1 cellular context compared by ENCODE assay signal in the genomic region with DNA sequence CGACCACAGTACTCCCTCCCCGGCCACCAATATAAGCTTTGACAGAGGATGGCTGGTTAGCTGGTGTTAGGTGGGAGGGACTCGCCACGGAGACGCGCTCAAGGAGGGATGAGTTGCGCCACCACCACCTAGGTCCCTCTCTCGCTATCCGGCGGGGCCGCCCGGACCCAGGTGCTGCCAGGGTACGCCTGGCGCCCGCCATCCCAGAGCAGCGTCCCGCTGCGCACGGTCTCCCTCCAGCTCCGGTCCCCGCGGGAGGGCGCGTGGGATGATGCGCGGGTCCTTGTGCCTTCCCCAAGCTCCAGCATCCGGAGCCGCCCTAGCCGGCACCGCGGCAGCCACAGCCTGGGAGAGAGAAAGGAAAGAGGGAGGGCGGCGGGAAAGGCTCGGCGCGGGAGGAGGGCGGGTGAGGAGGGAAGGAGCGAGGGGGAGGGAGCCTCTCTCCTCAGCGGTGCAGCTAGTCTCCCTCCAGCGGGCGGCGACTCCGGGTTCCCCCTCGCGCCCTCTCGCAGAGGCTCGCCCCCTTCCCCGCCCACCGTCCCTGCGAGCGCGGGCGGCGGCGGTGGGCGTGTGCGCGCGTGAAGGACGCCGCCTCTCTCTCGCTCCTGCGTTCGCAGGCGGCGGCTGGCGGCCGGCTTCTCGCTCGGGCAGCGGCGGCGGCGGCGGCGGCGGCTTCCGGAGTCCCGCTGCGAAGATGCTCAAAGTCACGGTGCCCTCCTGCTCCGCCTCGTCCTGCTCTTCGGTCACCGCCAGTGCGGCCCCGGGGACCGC.
TF ChIP-seq lines count a peak whose summit lies in the region.

A gene (plus strand): TSS at position 595 of the 771 bp plus-strand sequence. CDS start 100 bp downstream, at position 695.

TF ChIP-seq in GM12878, 131 proteins besides CTCF, POLR2A, EP300 and RAD21 (continued from another document and continues in another):
- TF ChIP-seq, protein P1, sequence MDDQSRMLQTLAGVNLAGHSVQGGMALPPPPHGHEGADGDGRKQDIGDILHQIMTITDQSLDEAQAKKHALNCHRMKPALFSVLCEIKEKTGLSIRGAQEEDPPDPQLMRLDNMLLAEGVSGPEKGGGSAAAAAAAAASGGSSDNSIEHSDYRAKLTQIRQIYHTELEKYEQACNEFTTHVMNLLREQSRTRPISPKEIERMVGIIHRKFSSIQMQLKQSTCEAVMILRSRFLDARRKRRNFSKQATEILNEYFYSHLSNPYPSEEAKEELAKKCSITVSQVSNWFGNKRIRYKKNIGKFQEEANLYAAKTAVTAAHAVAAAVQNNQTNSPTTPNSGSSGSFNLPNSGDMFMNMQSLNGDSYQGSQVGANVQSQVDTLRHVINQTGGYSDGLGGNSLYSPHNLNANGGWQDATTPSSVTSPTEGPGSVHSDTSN (IDR thresholded peaks at IDR 0.05; ENCODE audit: insufficient replicate concordance, low read depth, low read length), result no peak
- TF ChIP-seq TBL1XR1 (IDR thresholded peaks at IDR 0.05; ENCODE audit: low read depth, low read length) (no peak; the same call in 1 of the 2 replicates), KLF5 (IDR thresholded peaks at IDR 0.05; ENCODE audit: partially characterized antibody) (no peak), SMAD5 (IDR thresholded peaks at IDR 0.05; ENCODE audit: low read depth) (peak; percentile 49; the same call in 1 of the 2 replicates), MTA2 (IDR thresholded peaks at IDR 0.05; ENCODE audit: low read depth) (no peak), SUPT20H (IDR thresholded peaks at IDR 0.05; ENCODE audit: borderline replicate concordance, control insufficient read depth, low read depth, low read length) (no peak), BHLHE40 (IDR thresholded peaks at IDR 0.05; ENCODE audit: borderline replicate concordance in 1 of 2, low read depth in 2 of 2, low read length in 1 of 2) (peak; percentile 55 to 82; a peak in 3 of 4 replicates), IRF4 (IDR thresholded peaks at IDR 0.05; ENCODE audit: low read depth, low read length) (no peak), DPF2 (IDR thresholded peaks at IDR 0.05) (peak; percentile 81), TAF1 (IDR thresholded peaks at IDR 0.05; ENCODE audit: borderline replicate concordance, low read depth, low read length) (peak; percentile 52; the same call in 1 of the 2 replicates), PAX8 (IDR thresholded peaks at IDR 0.05) (no peak), GABPA (IDR thresholded peaks at IDR 0.05; ENCODE audit: low read depth) (no peak), IKZF1 (conservative IDR thresholded peaks at IDR 0.05) (peak; percentile 84), MEF2A (IDR thresholded peaks at IDR 0.05; ENCODE audit: insufficient read depth, low read depth, low read length) (0 out of 2 replicates have a peak, but pooled peaks have one; percentile 46), ZNF24 (IDR thresholded peaks at IDR 0.05) (peak; percentile 17; the same call in 1 of the 2 replicates), CHD4 (IDR thresholded peaks at IDR 0.05) (no peak), LARP7 (IDR thresholded peaks at IDR 0.05) (peak; percentile 87), BMI1 (IDR thresholded peaks at IDR 0.05; ENCODE audit: borderline replicate concordance) (no peak), ZNF384 (IDR thresholded peaks at IDR 0.05; ENCODE audit: borderline replicate concordance, low read depth, low read length) (no peak), KAT2A (conservative IDR thresholded peaks at IDR 0.05; ENCODE audit: control insufficient read depth, low read depth, low read length) (no peak), BRCA1 (IDR thresholded peaks at IDR 0.05; ENCODE audit: low read depth, low read length) (no peak), TCF3 (IDR thresholded peaks at IDR 0.05; ENCODE audit: borderline replicate concordance, insufficient read depth, low read depth, low read length) (no peak), SMARCA5 (IDR thresholded peaks at IDR 0.05) (no peak), NFYA (IDR thresholded peaks at IDR 0.05; ENCODE audit: borderline replicate concordance, low read depth, low read length) (no peak), PML (IDR thresholded peaks at IDR 0.05; ENCODE audit: low read length) (no peak), ASH2L (IDR thresholded peaks at IDR 0.05; ENCODE audit: borderline replicate concordance, low read depth) (no peak), CREM (IDR thresholded peaks at IDR 0.05; ENCODE audit: low read depth) (no peak)
- TF ChIP-seq, protein P2, sequence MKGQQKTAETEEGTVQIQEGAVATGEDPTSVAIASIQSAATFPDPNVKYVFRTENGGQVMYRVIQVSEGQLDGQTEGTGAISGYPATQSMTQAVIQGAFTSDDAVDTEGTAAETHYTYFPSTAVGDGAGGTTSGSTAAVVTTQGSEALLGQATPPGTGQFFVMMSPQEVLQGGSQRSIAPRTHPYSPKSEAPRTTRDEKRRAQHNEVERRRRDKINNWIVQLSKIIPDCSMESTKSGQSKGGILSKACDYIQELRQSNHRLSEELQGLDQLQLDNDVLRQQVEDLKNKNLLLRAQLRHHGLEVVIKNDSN (IDR thresholded peaks at IDR 0.05; ENCODE audit: borderline replicate concordance, extremely low read length, insufficient read depth, low read depth, low read length), result no peak
- TF ChIP-seq, protein P3, sequence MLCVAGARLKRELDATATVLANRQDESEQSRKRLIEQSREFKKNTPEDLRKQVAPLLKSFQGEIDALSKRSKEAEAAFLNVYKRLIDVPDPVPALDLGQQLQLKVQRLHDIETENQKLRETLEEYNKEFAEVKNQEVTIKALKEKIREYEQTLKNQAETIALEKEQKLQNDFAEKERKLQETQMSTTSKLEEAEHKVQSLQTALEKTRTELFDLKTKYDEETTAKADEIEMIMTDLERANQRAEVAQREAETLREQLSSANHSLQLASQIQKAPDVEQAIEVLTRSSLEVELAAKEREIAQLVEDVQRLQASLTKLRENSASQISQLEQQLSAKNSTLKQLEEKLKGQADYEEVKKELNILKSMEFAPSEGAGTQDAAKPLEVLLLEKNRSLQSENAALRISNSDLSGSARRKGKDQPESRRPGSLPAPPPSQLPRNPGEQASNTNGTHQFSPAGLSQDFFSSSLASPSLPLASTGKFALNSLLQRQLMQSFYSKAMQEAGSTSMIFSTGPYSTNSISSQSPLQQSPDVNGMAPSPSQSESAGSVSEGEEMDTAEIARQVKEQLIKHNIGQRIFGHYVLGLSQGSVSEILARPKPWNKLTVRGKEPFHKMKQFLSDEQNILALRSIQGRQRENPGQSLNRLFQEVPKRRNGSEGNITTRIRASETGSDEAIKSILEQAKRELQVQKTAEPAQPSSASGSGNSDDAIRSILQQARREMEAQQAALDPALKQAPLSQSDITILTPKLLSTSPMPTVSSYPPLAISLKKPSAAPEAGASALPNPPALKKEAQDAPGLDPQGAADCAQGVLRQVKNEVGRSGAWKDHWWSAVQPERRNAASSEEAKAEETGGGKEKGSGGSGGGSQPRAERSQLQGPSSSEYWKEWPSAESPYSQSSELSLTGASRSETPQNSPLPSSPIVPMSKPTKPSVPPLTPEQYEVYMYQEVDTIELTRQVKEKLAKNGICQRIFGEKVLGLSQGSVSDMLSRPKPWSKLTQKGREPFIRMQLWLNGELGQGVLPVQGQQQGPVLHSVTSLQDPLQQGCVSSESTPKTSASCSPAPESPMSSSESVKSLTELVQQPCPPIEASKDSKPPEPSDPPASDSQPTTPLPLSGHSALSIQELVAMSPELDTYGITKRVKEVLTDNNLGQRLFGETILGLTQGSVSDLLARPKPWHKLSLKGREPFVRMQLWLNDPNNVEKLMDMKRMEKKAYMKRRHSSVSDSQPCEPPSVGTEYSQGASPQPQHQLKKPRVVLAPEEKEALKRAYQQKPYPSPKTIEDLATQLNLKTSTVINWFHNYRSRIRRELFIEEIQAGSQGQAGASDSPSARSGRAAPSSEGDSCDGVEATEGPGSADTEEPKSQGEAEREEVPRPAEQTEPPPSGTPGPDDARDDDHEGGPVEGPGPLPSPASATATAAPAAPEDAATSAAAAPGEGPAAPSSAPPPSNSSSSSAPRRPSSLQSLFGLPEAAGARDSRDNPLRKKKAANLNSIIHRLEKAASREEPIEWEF (IDR thresholded peaks at IDR 0.05; ENCODE audit: insufficient replicate concordance, low read depth, low read length), result no peak
- TF ChIP-seq, protein P4, sequence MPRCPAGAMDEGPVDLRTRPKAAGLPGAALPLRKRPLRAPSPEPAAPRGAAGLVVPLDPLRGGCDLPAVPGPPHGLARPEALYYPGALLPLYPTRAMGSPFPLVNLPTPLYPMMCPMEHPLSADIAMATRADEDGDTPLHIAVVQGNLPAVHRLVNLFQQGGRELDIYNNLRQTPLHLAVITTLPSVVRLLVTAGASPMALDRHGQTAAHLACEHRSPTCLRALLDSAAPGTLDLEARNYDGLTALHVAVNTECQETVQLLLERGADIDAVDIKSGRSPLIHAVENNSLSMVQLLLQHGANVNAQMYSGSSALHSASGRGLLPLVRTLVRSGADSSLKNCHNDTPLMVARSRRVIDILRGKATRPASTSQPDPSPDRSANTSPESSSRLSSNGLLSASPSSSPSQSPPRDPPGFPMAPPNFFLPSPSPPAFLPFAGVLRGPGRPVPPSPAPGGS (IDR thresholded peaks at IDR 0.05; ENCODE audit: borderline replicate concordance, insufficient read depth, low read depth, low read length, poor library complexity, severe bottlenecking), result peak; percentile 51
- TF ChIP-seq, protein P5, sequence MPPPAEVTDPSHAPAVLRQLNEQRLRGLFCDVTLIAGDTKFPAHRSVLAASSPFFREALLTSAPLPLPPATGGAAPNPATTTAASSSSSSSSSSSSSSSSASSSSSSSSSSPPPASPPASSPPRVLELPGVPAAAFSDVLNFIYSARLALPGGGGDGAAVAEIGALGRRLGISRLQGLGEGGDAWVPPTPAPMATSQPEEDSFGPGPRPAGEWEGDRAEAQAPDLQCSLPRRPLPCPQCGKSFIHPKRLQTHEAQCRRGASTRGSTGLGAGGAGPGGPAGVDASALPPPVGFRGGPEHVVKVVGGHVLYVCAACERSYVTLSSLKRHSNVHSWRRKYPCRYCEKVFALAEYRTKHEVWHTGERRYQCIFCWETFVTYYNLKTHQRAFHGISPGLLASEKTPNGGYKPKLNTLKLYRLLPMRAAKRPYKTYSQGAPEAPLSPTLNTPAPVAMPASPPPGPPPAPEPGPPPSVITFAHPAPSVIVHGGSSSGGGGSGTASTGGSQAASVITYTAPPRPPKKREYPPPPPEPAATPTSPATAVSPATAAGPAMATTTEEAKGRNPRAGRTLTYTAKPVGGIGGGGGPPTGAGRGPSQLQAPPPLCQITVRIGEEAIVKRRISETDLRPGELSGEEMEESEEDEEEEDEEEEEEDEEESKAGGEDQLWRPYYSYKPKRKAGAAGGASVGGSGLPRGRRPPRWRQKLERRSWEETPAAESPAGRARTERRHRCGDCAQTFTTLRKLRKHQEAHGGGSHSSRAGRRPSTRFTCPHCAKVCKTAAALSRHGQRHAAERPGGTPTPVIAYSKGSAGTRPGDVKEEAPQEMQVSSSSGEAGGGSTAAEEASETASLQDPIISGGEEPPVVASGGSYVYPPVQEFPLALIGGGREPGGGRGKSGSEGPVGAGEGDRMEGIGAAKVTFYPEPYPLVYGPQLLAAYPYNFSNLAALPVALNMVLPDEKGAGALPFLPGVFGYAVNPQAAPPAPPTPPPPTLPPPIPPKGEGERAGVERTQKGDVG (CRISPR knock-in tag; IDR thresholded peaks at IDR 0.05), result no peak
- TF ChIP-seq, protein P6, sequence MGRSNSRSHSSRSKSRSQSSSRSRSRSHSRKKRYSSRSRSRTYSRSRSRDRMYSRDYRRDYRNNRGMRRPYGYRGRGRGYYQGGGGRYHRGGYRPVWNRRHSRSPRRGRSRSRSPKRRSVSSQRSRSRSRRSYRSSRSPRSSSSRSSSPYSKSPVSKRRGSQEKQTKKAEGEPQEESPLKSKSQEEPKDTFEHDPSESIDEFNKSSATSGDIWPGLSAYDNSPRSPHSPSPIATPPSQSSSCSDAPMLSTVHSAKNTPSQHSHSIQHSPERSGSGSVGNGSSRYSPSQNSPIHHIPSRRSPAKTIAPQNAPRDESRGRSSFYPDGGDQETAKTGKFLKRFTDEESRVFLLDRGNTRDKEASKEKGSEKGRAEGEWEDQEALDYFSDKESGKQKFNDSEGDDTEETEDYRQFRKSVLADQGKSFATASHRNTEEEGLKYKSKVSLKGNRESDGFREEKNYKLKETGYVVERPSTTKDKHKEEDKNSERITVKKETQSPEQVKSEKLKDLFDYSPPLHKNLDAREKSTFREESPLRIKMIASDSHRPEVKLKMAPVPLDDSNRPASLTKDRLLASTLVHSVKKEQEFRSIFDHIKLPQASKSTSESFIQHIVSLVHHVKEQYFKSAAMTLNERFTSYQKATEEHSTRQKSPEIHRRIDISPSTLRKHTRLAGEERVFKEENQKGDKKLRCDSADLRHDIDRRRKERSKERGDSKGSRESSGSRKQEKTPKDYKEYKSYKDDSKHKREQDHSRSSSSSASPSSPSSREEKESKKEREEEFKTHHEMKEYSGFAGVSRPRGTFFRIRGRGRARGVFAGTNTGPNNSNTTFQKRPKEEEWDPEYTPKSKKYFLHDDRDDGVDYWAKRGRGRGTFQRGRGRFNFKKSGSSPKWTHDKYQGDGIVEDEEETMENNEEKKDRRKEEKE (IDR thresholded peaks at IDR 0.05), result peak; percentile 4; the same call in 1 of the 2 replicates
- TF ChIP-seq, protein P7, sequence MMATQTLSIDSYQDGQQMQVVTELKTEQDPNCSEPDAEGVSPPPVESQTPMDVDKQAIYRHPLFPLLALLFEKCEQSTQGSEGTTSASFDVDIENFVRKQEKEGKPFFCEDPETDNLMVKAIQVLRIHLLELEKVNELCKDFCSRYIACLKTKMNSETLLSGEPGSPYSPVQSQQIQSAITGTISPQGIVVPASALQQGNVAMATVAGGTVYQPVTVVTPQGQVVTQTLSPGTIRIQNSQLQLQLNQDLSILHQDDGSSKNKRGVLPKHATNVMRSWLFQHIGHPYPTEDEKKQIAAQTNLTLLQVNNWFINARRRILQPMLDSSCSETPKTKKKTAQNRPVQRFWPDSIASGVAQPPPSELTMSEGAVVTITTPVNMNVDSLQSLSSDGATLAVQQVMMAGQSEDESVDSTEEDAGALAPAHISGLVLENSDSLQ (IDR thresholded peaks at IDR 0.05), result no peak
- TF ChIP-seq, protein P8, sequence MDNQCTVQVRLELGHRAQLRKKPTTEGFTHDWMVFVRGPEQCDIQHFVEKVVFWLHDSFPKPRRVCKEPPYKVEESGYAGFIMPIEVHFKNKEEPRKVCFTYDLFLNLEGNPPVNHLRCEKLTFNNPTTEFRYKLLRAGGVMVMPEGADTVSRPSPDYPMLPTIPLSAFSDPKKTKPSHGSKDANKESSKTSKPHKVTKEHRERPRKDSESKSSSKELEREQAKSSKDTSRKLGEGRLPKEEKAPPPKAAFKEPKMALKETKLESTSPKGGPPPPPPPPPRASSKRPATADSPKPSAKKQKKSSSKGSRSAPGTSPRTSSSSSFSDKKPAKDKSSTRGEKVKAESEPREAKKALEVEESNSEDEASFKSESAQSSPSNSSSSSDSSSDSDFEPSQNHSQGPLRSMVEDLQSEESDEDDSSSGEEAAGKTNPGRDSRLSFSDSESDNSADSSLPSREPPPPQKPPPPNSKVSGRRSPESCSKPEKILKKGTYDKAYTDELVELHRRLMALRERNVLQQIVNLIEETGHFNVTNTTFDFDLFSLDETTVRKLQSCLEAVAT (IDR thresholded peaks at IDR 0.05), result no peak
- TF ChIP-seq, protein P9, sequence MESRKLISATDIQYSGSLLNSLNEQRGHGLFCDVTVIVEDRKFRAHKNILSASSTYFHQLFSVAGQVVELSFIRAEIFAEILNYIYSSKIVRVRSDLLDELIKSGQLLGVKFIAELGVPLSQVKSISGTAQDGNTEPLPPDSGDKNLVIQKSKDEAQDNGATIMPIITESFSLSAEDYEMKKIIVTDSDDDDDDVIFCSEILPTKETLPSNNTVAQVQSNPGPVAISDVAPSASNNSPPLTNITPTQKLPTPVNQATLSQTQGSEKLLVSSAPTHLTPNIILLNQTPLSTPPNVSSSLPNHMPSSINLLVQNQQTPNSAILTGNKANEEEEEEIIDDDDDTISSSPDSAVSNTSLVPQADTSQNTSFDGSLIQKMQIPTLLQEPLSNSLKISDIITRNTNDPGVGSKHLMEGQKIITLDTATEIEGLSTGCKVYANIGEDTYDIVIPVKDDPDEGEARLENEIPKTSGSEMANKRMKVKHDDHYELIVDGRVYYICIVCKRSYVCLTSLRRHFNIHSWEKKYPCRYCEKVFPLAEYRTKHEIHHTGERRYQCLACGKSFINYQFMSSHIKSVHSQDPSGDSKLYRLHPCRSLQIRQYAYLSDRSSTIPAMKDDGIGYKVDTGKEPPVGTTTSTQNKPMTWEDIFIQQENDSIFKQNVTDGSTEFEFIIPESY (IDR thresholded peaks at IDR 0.05), result no peak
